ENCODE assay signal across 8 cellular contexts in the genomic region with DNA sequence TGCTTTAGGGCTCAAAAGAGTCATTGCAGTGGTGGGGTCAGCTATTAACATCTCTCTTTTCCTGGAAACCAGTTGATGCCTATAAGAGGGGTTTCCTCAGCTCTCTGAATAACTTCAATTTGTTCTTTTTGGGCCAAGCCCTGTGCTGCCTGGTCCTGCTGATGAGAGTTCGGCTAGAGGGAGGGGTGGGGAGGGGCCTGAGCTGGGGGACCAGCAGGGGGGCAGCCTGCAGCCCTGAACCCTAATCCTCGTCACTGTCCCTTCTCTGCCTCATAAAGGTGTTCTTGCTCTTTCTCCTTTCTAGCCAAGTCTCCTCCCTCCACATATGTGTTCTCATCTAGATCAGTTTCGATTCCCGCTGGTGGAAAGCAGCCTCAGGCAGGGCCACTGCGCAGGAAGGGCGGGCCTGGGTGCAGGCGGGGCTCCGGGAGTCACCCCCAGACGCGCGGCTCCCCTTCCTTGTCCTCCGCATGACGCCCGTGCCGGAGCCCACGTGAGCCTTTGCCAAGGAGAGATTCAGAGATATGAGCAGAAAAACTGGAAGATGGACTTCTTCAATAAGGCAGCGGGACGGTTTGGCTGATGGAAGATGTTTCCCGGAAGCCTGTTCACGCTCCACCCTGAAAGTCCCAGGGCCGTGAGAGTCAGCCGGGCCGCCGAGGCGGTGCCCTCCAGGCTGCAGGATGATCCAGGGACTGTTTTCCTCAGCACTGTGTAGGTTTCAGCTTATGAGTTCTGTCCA. TPM values are rescaled to one million over a fixed set of nuclear protein-coding genes. Genes with fewer than 3 reads are reported as not detected.
A peak's percentile ranks its signal among the peaks of the same experiment; 100 is the strongest.
DNase-seq lines count a peak whose midpoint lies in the region; ATAC-seq and TF ChIP-seq lines count a peak whose summit lies in the region.

No MANE protein-coding gene starts in this region.

- H3K27me3 ChIP-seq in BLaER1 = no peaks in the 10 kb centered on the region
- no peaks in the 10 kb centered on the region for H3K27me3 ChIP-seq in endodermal cell (ENCODE audit: control insufficient read depth, insufficient read depth, low read length, poor library complexity, severe bottlenecking)

- peak overlapping the region; percentile 96 for H3K27ac Mint-ChIP-seq in activated CD8-positive, alpha-beta memory T cell treated with anti-CD3 and anti-CD28 coated beads, Interleukin-2, amount 10 ng/mL, durations not matched to agents 7 days and 5 days
- peak overlapping the region; percentile 87 for H3K27ac Mint-ChIP-seq in endodermal cell

- H3K4me1 ChIP-seq in BLaER1 = peaks cover 26% of the 10 kb centered on the region
- peaks cover 3% of the 10 kb centered on the region for H3K4me1 ChIP-seq in endodermal cell (ENCODE audit: control insufficient read depth, insufficient read depth, low read length)

- H3K9ac ChIP-seq in BLaER1 (peak overlapping the region; percentile 77), endodermal cell (ENCODE audit: extremely low read depth, low read length, poor library complexity, severe bottlenecking) (no peak overlapping the region)

- no peaks in the 10 kb centered on the region for H3K9me3 ChIP-seq in BLaER1
- H3K9me3 ChIP-seq in endodermal cell (ENCODE audit: control insufficient read depth, low read length) = peaks cover 6% of the 10 kb centered on the region

- WGBS in endodermal cell (ENCODE audit: insufficient coverage in 1 of 2, insufficient read length in 1 of 2), 2 experiments = 5 to 10% methylated on average over 19 to 25 of the region's 25 CpGs

- CTCF ChIA-PET in activated CD8-positive, alpha-beta memory T cell treated with anti-CD3 and anti-CD28 coated beads, Interleukin-2, amount 10 ng/mL, durations not matched to agents 7 days and 5 days (lab: Charles Lee) = interaction anchor here (1.8 to 5.4 kb wide), 3 partner anchors 11 to 119 kb away, joined by 4 to 38 read pairs (median 28); a partner anchor contains a TSS

- peak overlapping the region; percentile 72 for H3K4me2 ChIP-seq in BLaER1

- no peaks in the 10 kb centered on the region for H4K20me1 ChIP-seq in BLaER1

- no peaks in the 10 kb centered on the region for H3K9me3 Mint-ChIP-seq in activated CD8-positive, alpha-beta memory T cell treated with anti-CD3 and anti-CD28 coated beads, Interleukin-2, amount 10 ng/mL, durations not matched to agents 7 days and 5 days (ENCODE audit: low read depth)
- peaks cover 14% of the 10 kb centered on the region for H3K9me3 Mint-ChIP-seq in endodermal cell

- H3K4me3 Mint-ChIP-seq in activated CD8-positive, alpha-beta memory T cell treated with anti-CD3 and anti-CD28 coated beads, Interleukin-2, amount 10 ng/mL, durations not matched to agents 7 days and 5 days = peak overlapping the region; percentile 93
- peak overlapping the region; percentile 81 for H3K4me3 Mint-ChIP-seq in endodermal cell

- TF ChIP-seq CTCF in endodermal cell (conservative IDR thresholded peaks at IDR 0.05) = no peak

- peak; percentile 90 for ATAC-seq in GM19351 (IDR thresholded peaks at IDR 0.05; ENCODE audit: unreplicated experiment)
- peak; percentile 51 for ATAC-seq in HG03565 (IDR thresholded peaks at IDR 0.05; ENCODE audit: unreplicated experiment)
- ATAC-seq in activated CD8-positive, alpha-beta memory T cell treated with anti-CD3 and anti-CD28 coated beads, Interleukin-2, amount 10 ng/mL, durations not matched to agents 7 days and 5 days = peak; percentile 100

- H3K4me3 ChIP-seq in BLaER1 (peak overlapping the region; percentile 76), endodermal cell (ENCODE audit: low read length) (peak overlapping the region; percentile 77)

- H3K27ac ChIP-seq in BLaER1 = peak overlapping the region; percentile 76
- no peak overlapping the region for H3K27ac ChIP-seq in endodermal cell (ENCODE audit: low read depth, low read length)

- H3K36me3 Mint-ChIP-seq in activated CD8-positive, alpha-beta memory T cell treated with anti-CD3 and anti-CD28 coated beads, Interleukin-2, amount 10 ng/mL, durations not matched to agents 7 days and 5 days = peaks cover 25% of the 10 kb centered on the region
- H3K36me3 Mint-ChIP-seq in endodermal cell (ENCODE audit: low read depth) = no peaks in the 10 kb centered on the region

- H3K4me1 Mint-ChIP-seq in activated CD8-positive, alpha-beta memory T cell treated with anti-CD3 and anti-CD28 coated beads, Interleukin-2, amount 10 ng/mL, durations not matched to agents 7 days and 5 days = peaks cover 33% of the 10 kb centered on the region
- peaks cover 6% of the 10 kb centered on the region for H3K4me1 Mint-ChIP-seq in endodermal cell

- DNase-seq in NOMO-1 treated with dmso at 0.1 percent for 144 hours (lab: John Stamatoyannopoulos, UW; ENCODE audit: unreplicated experiment) (peak; percentile 84), endodermal cell (peak; percentile 86), mesenteric fat pad (ENCODE audit: low spot score) (peak; percentile 95)
- DNase-seq in activated CD8-positive, alpha-beta memory T cell treated with anti-CD3 and anti-CD28 coated beads, Interleukin-2, amount 10 ng/mL, durations not matched to agents 7 days and 5 days = peak; percentile 96
- peak; percentile 50 for DNase-seq in stimulated activated CD8-positive, alpha-beta memory T cell treated with anti-CD3 and anti-CD28 coated beads, Interleukin-15, amount 100 ng/mL, for 24 hours (ENCODE audit: low read depth)

- H3K27me3 Mint-ChIP-seq in activated CD8-positive, alpha-beta memory T cell treated with anti-CD3 and anti-CD28 coated beads, Interleukin-2, amount 10 ng/mL, durations not matched to agents 7 days and 5 days = no peaks in the 10 kb centered on the region
- H3K27me3 Mint-ChIP-seq in endodermal cell (ENCODE audit: insufficient read depth) = no peaks in the 10 kb centered on the region

- H3K36me3 ChIP-seq in BLaER1 = no peaks in the 10 kb centered on the region
- no peaks in the 10 kb centered on the region for H3K36me3 ChIP-seq in endodermal cell (ENCODE audit: control insufficient read depth, insufficient read depth, low read length)

RNA-seq across cellular contexts. Expression of a gene that starts 15.0 kb away (rescaled TPM):
- 10 to 100 TPM; 25.7 to 28.2 TPM for total RNA-seq in activated CD8-positive, alpha-beta memory T cell treated with anti-CD3 and anti-CD28 coated beads, Interleukin-2, amount 10 ng/mL, durations not matched to agents 7 days and 5 days
- total RNA-seq in endodermal cell = 10 to 100 TPM; 30.0 to 35.7 TPM
- 47.5 TPM for polyA plus RNA-seq in endodermal cell (2013, experiment 1 of 2)
- 44.7 TPM for polyA plus RNA-seq in endodermal cell (2013, experiment 2 of 2)
- 33.2 TPM for total RNA-seq in mesenteric fat pad
